8 cellular contexts compared by ENCODE assay signal in genomic region chr11:78418584-78419211, GRCh38. TPM values are rescaled to one million over a fixed set of nuclear protein-coding genes. Genes with fewer than 3 reads are reported as not detected.
DNase-seq lines count a peak whose midpoint lies in the region; ATAC-seq and TF ChIP-seq lines count a peak whose summit lies in the region.

No MANE protein-coding gene starts in this region.

- peak overlapping the region; percentile 66 for H3K4me2 ChIP-seq in KMS-11

- intact Hi-C loops in left colon (cut with DNase I, micrococcal nuclease) = loop anchor here in 1 of 2 donors (5.0 kb wide), 1 partner anchor 154 kb away; the partner anchor contains the start of gene NARS2

- H3K27me3 Mint-ChIP-seq in brain (peaks cover 3% of the 10 kb centered on the region), mesothelial cell of epicardium (ENCODE audit: low read depth) (no peaks in the 10 kb centered on the region)

- H3K4me1 Mint-ChIP-seq in brain = peaks cover 57% of the 10 kb centered on the region
- peaks cover 43% of the 10 kb centered on the region for H3K4me1 Mint-ChIP-seq in mesothelial cell of epicardium

- no peaks in the 10 kb centered on the region for H3K36me3 Mint-ChIP-seq in brain
- H3K36me3 Mint-ChIP-seq in mesothelial cell of epicardium = no peaks in the 10 kb centered on the region

- no peak overlapping the region for H3K27ac ChIP-seq in KMS-11

- H3K4me3 ChIP-seq in AG09309 (ENCODE audit: control insufficient read depth, low read depth, low read length) (peak overlapping the region; percentile 43; the same call in 1 of the 2 replicates), KMS-11 (IDR thresholded peaks at IDR 0.05; ENCODE audit: insufficient read depth, low read depth, low read length) (no peak overlapping the region)

- H3K4me1 ChIP-seq in KMS-11 (ENCODE audit: low read depth, poor library complexity, severe bottlenecking) = peaks cover 11% of the 10 kb centered on the region

- H4K20me1 ChIP-seq in KMS-11 (ENCODE audit: insufficient read depth) = no peaks in the 10 kb centered on the region

- H3K9ac ChIP-seq in KMS-11 = peak overlapping the region; percentile 64; the same call in 1 of the 2 replicates

- no peaks in the 10 kb centered on the region for H3K79me2 ChIP-seq in KMS-11 (ENCODE audit: insufficient read depth, low read depth)

- TF ChIP-seq CTCF in AG09309 (IDR thresholded peaks at IDR 0.05; ENCODE audit: control insufficient read depth, insufficient read depth, low read depth, low read length, missing control alignments) = no peak
- TF ChIP-seq CTCF in KMS-11 (conservative IDR thresholded peaks at IDR 0.05; ENCODE audit: low read depth, low read length) = no peak
- no peak for TF ChIP-seq CTCF in brain (conservative IDR thresholded peaks at IDR 0.05)
- no peak for TF ChIP-seq CTCF in mesothelial cell of epicardium (IDR thresholded peaks at IDR 0.05; ENCODE audit: unreplicated experiment)
- TF ChIP-seq CTCF in GM13977 (IDR thresholded peaks at IDR 0.05; ENCODE audit: extremely low read depth, insufficient read depth, missing control alignments) = no peak

- no peaks in the 10 kb centered on the region; the same call in 1 of the 2 replicates for H3K27me3 ChIP-seq in KMS-11 (ENCODE audit: insufficient read depth, low read depth)

- H2AFZ ChIP-seq in KMS-11 (ENCODE audit: low read depth) = peak overlapping the region; percentile 79

- H3K27ac Mint-ChIP-seq in brain (peak overlapping the region; percentile 89 to 98 (median 95)), mesothelial cell of epicardium (peak overlapping the region; percentile 91)

- no peaks in the 10 kb centered on the region for H3K36me3 ChIP-seq in KMS-11 (ENCODE audit: insufficient read depth)

- DNase-seq in AG09309 (ENCODE audit: low read depth) (no peak), mesothelial cell of epicardium (ENCODE audit: low spot score in 2 of 2, unreplicated experiment in 2 of 2) (no peak), SKM-1 (lab: John Stamatoyannopoulos, UW; ENCODE audit: unreplicated experiment) (no peak), left colon (no peak), GM13977 (ENCODE audit: low spot score) (no peak)
- DNase-seq in stimulated activated CD4-positive, alpha-beta T cell treated with anti-CD3 and anti-CD28 coated beads, Interleukin-15, amount 100 ng/mL, for 24 hours = no peak

- no peak for ATAC-seq in left colon

- in situ Hi-C loops in GM13977 (cut with MboI; ENCODE audit: low pct_unique_long_range_greater_than_20kb, low sequenced_read_pairs, unreplicated experiment) = loop anchor here (10.0 kb wide), 1 partner anchor 146 kb away; no protein-coding TSS in a partner anchor

- H3K9me3 Mint-ChIP-seq in brain (peaks cover 0 to 7% (median 0%) of the 10 kb centered on the region in 5 experiments), mesothelial cell of epicardium (no peaks in the 10 kb centered on the region)

- peak overlapping the region; percentile 89 to 95 (median 91) for H3K4me3 Mint-ChIP-seq in brain
- peak overlapping the region; percentile 83 for H3K4me3 Mint-ChIP-seq in mesothelial cell of epicardium

RNA-seq across cellular contexts. Expression of gene GAB2, which starts 1.1 kb away (rescaled TPM):
- polyA plus RNA-seq in brain (ENCODE audit: insufficient read depth, low read depth, low replicate concordance) = 137 TPM
- total RNA-seq in mesothelial cell of epicardium (38.9 to 43.6 TPM (median 39.9 TPM) in 3 replicates), left colon (10 to 100 TPM; 27.7 to 29.8 TPM)
